Comparison of ENCODE assay signal across 11 cellular contexts in the genomic region with DNA sequence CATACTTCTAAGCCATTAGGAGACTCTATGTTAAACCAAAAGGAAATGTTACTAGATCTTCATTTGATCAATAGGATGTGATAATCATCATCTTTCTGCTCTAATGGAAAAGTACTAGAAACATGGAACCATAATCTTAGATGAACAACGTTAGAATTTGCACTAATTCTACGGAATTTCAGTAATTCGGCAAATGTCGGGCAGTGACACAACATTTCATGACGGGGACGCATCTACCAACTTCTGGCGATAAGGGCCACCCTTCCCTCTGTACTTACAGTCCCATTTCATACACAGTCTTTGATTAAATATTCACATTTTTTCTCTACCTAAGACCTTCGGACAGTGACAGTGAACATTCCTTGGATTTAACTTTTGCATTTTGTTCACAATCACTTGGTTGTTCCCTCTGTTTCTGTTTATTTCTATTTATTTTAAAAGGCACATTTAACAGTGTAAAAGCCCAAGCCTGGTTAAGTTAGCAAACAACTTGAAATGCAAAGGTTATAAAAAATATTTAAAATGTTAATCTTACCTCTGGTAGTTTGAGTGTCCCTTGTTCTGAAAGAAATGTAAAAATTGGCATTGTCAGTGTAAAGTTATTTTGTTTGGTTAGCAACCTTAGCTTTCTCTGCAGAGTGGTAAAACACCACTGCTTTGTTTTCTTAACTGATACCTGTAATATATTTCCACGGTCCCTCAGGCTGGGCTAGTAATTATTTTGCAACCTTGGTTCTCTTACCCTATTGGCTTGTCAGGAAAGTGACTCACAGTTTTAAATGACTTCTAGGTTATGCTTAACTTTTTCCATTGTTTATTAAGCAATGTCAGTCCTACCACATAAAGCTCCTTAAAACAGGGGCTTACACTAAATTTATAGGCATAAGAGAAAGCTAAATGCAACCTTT.
DNase-seq lines count a peak whose midpoint lies in the region; ATAC-seq, FAIRE-seq and TF ChIP-seq lines count a peak whose summit lies in the region.
"Had no signal": no experiment of that assay in that cellular context is flagged by ENCODE, and none has a peak within 500 bp of the region (broad histone marks: within the 10 kb centered on the region; RNA-seq: fewer than 3 reads in every experiment).

No MANE protein-coding gene starts in this region.

- no peaks in the 10 kb centered on the region for H3K9me3 Mint-ChIP-seq in GM23338
- H3K9me3 Mint-ChIP-seq in activated T-cell treated with anti-CD3 and anti-CD28 coated beads, Interleukin-2, amount 50 U/mL, for 24 hours = no peaks in the 10 kb centered on the region

- no peak overlapping the region for H3K4me3 ChIP-seq in GM23338
- H3K4me3 ChIP-seq in esophagus (ENCODE audit: low read depth in 1 of 2, low read length in 2 of 2) = peak overlapping the region; percentile 59 to 69
- peak overlapping the region in 3 of 4 donors; percentile 5 to 30 (median 28) for H3K4me3 ChIP-seq in pancreas
- H3K4me3 ChIP-seq: heart left ventricle had no signal

- H3K9me2 ChIP-seq in GM23338 (ENCODE audit: insufficient read depth) = no peaks in the 10 kb centered on the region

- H3K4me3 Mint-ChIP-seq in GM23338 = no peak overlapping the region
- H3K4me3 Mint-ChIP-seq in activated T-cell treated with anti-CD3 and anti-CD28 coated beads, Interleukin-2, amount 50 U/mL, for 24 hours = no peak overlapping the region

- no peak for DNase-seq in GM23338 (ENCODE audit: low spot score)
- peak; percentile 62 for DNase-seq in RCC 7860 (ENCODE audit: low spot score)
- no peak for DNase-seq in pancreas
- no peak for DNase-seq in activated CD4-positive, alpha-beta T cell treated with anti-CD3 and anti-CD28 coated beads, Interleukin-2, amount 50 U/mL, for 4 hours
- no peak for DNase-seq in effector CD4-positive, alpha-beta T cell
- no peak for DNase-seq in activated T-cell treated with anti-CD3 and anti-CD28 coated beads for 4 hours
- no peak for DNase-seq in activated T-cell treated with anti-CD3 and anti-CD28 coated beads, Interleukin-2, amount 50 U/mL, for 24 hours
- DNase-seq: heart left ventricle, NCI-H1417 treated with DMSO at 0.1 percent for 48 hours had no signal

- no peaks in the 10 kb centered on the region for H3F3A ChIP-seq in GM23338 (replicated peaks; ENCODE audit: low read depth)

- ATAC-seq in GM23338 (no peak), pancreas (peak; percentile 74 to 86 (median 80))
- ATAC-seq: heart left ventricle had no signal

- H3K27me3 Mint-ChIP-seq in GM23338 (ENCODE audit: insufficient read depth, low read depth, poor library complexity) = no peaks in the 10 kb centered on the region
- no peaks in the 10 kb centered on the region for H3K27me3 Mint-ChIP-seq in activated T-cell treated with anti-CD3 and anti-CD28 coated beads, Interleukin-2, amount 50 U/mL, for 24 hours

- TF ChIP-seq CTCF in GM23338 (conservative IDR thresholded peaks at IDR 0.05; ENCODE audit: low read depth in 2 of 2) (no peak), pancreas (IDR thresholded peaks at IDR 0.05) (no peak)

- H4K20me1 ChIP-seq in GM23338 (replicated peaks; ENCODE audit: insufficient read depth) = no peaks in the 10 kb centered on the region

- intact Hi-C loops in pancreas (cut with DNase I) = no loop called here

- peaks cover 19% of the 10 kb centered on the region for H3K4me1 Mint-ChIP-seq in GM23338
- no peaks in the 10 kb centered on the region for H3K4me1 Mint-ChIP-seq in activated T-cell treated with anti-CD3 and anti-CD28 coated beads, Interleukin-2, amount 50 U/mL, for 24 hours (ENCODE audit: low read depth)

- H3K36me3 ChIP-seq in GM23338 (ENCODE audit: insufficient read depth) (no peaks in the 10 kb centered on the region), esophagus (ENCODE audit: control insufficient read depth in 2 of 2, insufficient read depth in 2 of 2, low read length in 1 of 2) (no peaks in the 10 kb centered on the region), pancreas (no peaks in the 10 kb centered on the region)

- H3K27ac ChIP-seq in GM23338 (ENCODE audit: low read depth) = no peak overlapping the region
- H3K27ac ChIP-seq in esophagus (ENCODE audit: low read depth in 2 of 2, low read length in 1 of 2) = peak overlapping the region; percentile 45 to 52
- H3K27ac ChIP-seq in pancreas = peak overlapping the region in 3 of 4 donors; percentile 33 to 70 (median 56)
- H3K27ac ChIP-seq: C4-2B had no signal

- H3K27ac Mint-ChIP-seq in GM23338 = peak overlapping the region; percentile 62
- H3K27ac Mint-ChIP-seq in activated T-cell treated with anti-CD3 and anti-CD28 coated beads, Interleukin-2, amount 50 U/mL, for 24 hours = no peak overlapping the region

- H3K4me2 ChIP-seq in GM23338 = no peak overlapping the region

- FAIRE-seq in RCC 7860 (lab: Jason Lieb, UNC) (peak; percentile 93), pancreas (lab: Jason Lieb, UNC) (peak; percentile 17)

- H3K9me3 ChIP-seq in esophagus (ENCODE audit: control insufficient read depth in 2 of 2, insufficient read depth in 1 of 2, low read depth in 1 of 2, low read length in 1 of 2) (no peaks in the 10 kb centered on the region), pancreas (no peaks in the 10 kb centered on the region)
- H3K9me3 ChIP-seq: heart left ventricle had no signal

- H3K79me2 ChIP-seq in GM23338 (replicated peaks; ENCODE audit: insufficient read depth) = no peaks in the 10 kb centered on the region

- peaks cover 18% of the 10 kb centered on the region; the same call in 1 of the 2 replicates for H3K4me1 ChIP-seq in GM23338 (ENCODE audit: insufficient read depth)
- peaks cover 0 to 4% of the 10 kb centered on the region in 2 donors for H3K4me1 ChIP-seq in esophagus (ENCODE audit: control insufficient read depth in 2 of 2, insufficient read depth in 2 of 2, low read length in 1 of 2)
- no peaks in the 10 kb centered on the region for H3K4me1 ChIP-seq in pancreas
- H3K4me1 ChIP-seq: heart left ventricle had no signal

- H2AFZ ChIP-seq in GM23338 = no peak overlapping the region

- WGBS in esophagus, 2 donors = 52 to 55% methylated on average over 9 of the region's 9 CpGs
- 52 to 54% methylated on average over 9 of the region's 9 CpGs for WGBS in pancreas, 2 donors

- no peaks in the 10 kb centered on the region for H3K36me3 Mint-ChIP-seq in GM23338 (ENCODE audit: low read depth)
- H3K36me3 Mint-ChIP-seq in activated T-cell treated with anti-CD3 and anti-CD28 coated beads, Interleukin-2, amount 50 U/mL, for 24 hours (ENCODE audit: low read depth) = no peaks in the 10 kb centered on the region

- H3K27me3 ChIP-seq in GM23338 (ENCODE audit: insufficient read depth) (no peaks in the 10 kb centered on the region), esophagus (ENCODE audit: control insufficient read depth in 1 of 2, insufficient read depth in 2 of 2, low read length in 2 of 2) (no peaks in the 10 kb centered on the region), pancreas (no peaks in the 10 kb centered on the region)
- H3K27me3 ChIP-seq: heart left ventricle had no signal

TF ChIP-seq in GM23338, 12 proteins besides CTCF, POLR2A, EP300 and RAD21 (continues in another document):
- TF ChIP-seq ZNF114 (CRISPR knock-in tag; IDR thresholded peaks at IDR 0.05) = no peak
- no peak for TF ChIP-seq POLR2AphosphoS5 (IDR thresholded peaks at IDR 0.05; ENCODE audit: low read depth)
- no peak for TF ChIP-seq CREB1 (CRISPR knock-in tag; IDR thresholded peaks at IDR 0.05; ENCODE audit: low read depth)
- no peak for TF ChIP-seq STAT1 (IDR thresholded peaks at IDR 0.05; ENCODE audit: unreplicated experiment)
- no peak for TF ChIP-seq EZH2phosphoT487 (IDR thresholded peaks at IDR 0.05; ENCODE audit: unreplicated experiment)
- no peak for TF ChIP-seq JUNB (IDR thresholded peaks at IDR 0.05; ENCODE audit: unreplicated experiment)
